Comparison of ENCODE assay signal across 17 cellular contexts in genomic region chr11:13475091-13475490, GRCh38. TPM values are rescaled to one million over a fixed set of nuclear protein-coding genes. Genes with fewer than 3 reads are reported as not detected.
A peak's percentile ranks its signal among the peaks of the same experiment; 100 is the strongest.
DNase-seq lines count a peak whose midpoint lies in the region; ATAC-seq and TF ChIP-seq lines count a peak whose summit lies in the region.
"Had no signal": no experiment of that assay in that cellular context is flagged by ENCODE, and none has a peak within 500 bp of the region (broad histone marks: within the 10 kb centered on the region; RNA-seq: fewer than 3 reads in every experiment).

No MANE protein-coding gene starts in this region.

- H3K4me1 ChIP-seq in tibial nerve, result no peaks in the 10 kb centered on the region
- H3K4me1 ChIP-seq: BLaER1 treated with 17β-estradiol and CSF1 and Interleukin-3, amounts not matched to agents 10 nM and 100 nM had no signal

- no peaks in the 10 kb centered on the region for H3K9me3 Mint-ChIP-seq in activated CD4-positive, alpha-beta T cell treated with anti-CD3 and anti-CD28 coated beads, Interleukin-2, amount 10 ng/mL, durations not matched to agents 24 days and 14 days
- H3K9me3 Mint-ChIP-seq: CD4-positive, alpha-beta T cell; CD8-positive, alpha-beta T cell had no signal

- H3K4me3 Mint-ChIP-seq in activated CD4-positive, alpha-beta T cell treated with anti-CD3 and anti-CD28 coated beads, Interleukin-2, amount 10 ng/mL, durations not matched to agents 24 days and 14 days, result no peak overlapping the region
- H3K4me3 Mint-ChIP-seq: B cell; CD4-positive, alpha-beta T cell; CD8-positive, alpha-beta T cell had no signal

- no peaks in the 10 kb centered on the region for H3K4me1 Mint-ChIP-seq in activated CD4-positive, alpha-beta T cell treated with anti-CD3 and anti-CD28 coated beads, Interleukin-2, amount 10 ng/mL, durations not matched to agents 24 days and 14 days
- H3K4me1 Mint-ChIP-seq: B cell had no signal

- TF ChIP-seq CTCF in tibial nerve (IDR thresholded peaks at IDR 0.05), result no peak

- H3K9me3 ChIP-seq in tibial nerve, result no peaks in the 10 kb centered on the region
- H3K9me3 ChIP-seq: A549 had no signal

- no peak for TF ChIP-seq POLR2A in tibial nerve (IDR thresholded peaks at IDR 0.05)

- H3K36me3 ChIP-seq in tibial nerve, result no peaks in the 10 kb centered on the region
- H3K36me3 ChIP-seq: BLaER1 treated with 17β-estradiol and CSF1 and Interleukin-3, amounts not matched to agents 10 nM and 100 nM had no signal

- H3K27ac ChIP-seq in tibial nerve, result no peak overlapping the region
- H3K27ac ChIP-seq: A549; BLaER1 treated with 17β-estradiol and CSF1 and Interleukin-3, amounts not matched to agents 10 nM and 100 nM; C4-2B had no signal

- H3K27me3 Mint-ChIP-seq in activated CD4-positive, alpha-beta T cell treated with anti-CD3 and anti-CD28 coated beads, Interleukin-2, amount 10 ng/mL, durations not matched to agents 24 days and 14 days, result peaks cover 22% of the 10 kb centered on the region

- WGBS in tibial nerve, 2 donors, result 78 to 81% methylated on average over 3 of the region's 3 CpGs

- intact Hi-C loops in activated CD4-positive, alpha-beta T cell treated with anti-CD3 and anti-CD28 coated beads, Interleukin-2, amount 10 ng/mL, durations not matched to agents 24 days and 14 days (cut with micrococcal nuclease), result no loop called here

- no peak overlapping the region for H3K27ac Mint-ChIP-seq in activated CD4-positive, alpha-beta T cell treated with anti-CD3 and anti-CD28 coated beads, Interleukin-2, amount 10 ng/mL, durations not matched to agents 24 days and 14 days
- H3K27ac Mint-ChIP-seq: B cell; CD4-positive, alpha-beta T cell; CD8-positive, alpha-beta T cell had no signal

- no peak overlapping the region for H3K4me3 ChIP-seq in tibial nerve
- H3K4me3 ChIP-seq: A549; BLaER1 treated with 17β-estradiol and CSF1 and Interleukin-3, amounts not matched to agents 10 nM and 100 nM had no signal

- no peak for ATAC-seq in HG03196 (IDR thresholded peaks at IDR 0.05; ENCODE audit: unreplicated experiment)
- ATAC-seq: A549; CD8-positive, alpha-beta T cell had no signal

- no peaks in the 10 kb centered on the region for H3K36me3 Mint-ChIP-seq in activated CD4-positive, alpha-beta T cell treated with anti-CD3 and anti-CD28 coated beads, Interleukin-2, amount 10 ng/mL, durations not matched to agents 24 days and 14 days (ENCODE audit: low read depth)
- H3K36me3 Mint-ChIP-seq: CD8-positive, alpha-beta T cell had no signal

- DNase-seq in activated CD4-positive, alpha-beta T cell treated with anti-CD3 and anti-CD28 coated beads, Interleukin-2, amount 10 ng/mL, durations not matched to agents 24 days and 14 days, result peak; percentile 33
- DNase-seq in activated CD4-positive, alpha-beta T cell treated with anti-CD3 and anti-CD28 coated beads, Interleukin-2, amount 50 U/mL, for 1 hour, result no peak
- peak; percentile 51 for DNase-seq in HT-29 (ENCODE audit: low spot score)
- no peak for DNase-seq in tibial nerve (ENCODE audit: low spot score in 2 of 2)
- DNase-seq: AML-193; Caco-2; Calu3; CD4-positive, alpha-beta T cell; CD8-positive, alpha-beta T cell; DMS79 treated with DMSO at 0.1 percent for 48 hours; GF-D8 had no signal

- TF ChIP-seq EP300 in tibial nerve (IDR thresholded peaks at IDR 0.05), result no peak

- no peaks in the 10 kb centered on the region for H3K27me3 ChIP-seq in tibial nerve
- H3K27me3 ChIP-seq: BLaER1 treated with 17β-estradiol and CSF1 and Interleukin-3, amounts not matched to agents 10 nM and 100 nM had no signal

RNA-seq across cellular contexts. Expression of gene BTBD10, which starts 12.1 kb away (rescaled TPM):
- 20.3 and 21.8 TPM in 2 replicates for total RNA-seq in activated CD4-positive, alpha-beta T cell treated with anti-CD3 and anti-CD28 coated beads, Interleukin-2, amount 10 ng/mL, durations not matched to agents 24 days and 14 days
- total RNA-seq in HT-29 (2014; rRNA removed; shearing (Covaris generic)), result 26.0 and 29.8 TPM in 2 replicates
- 10 to 100 TPM; 29.8 to 37.0 (median 33.7) TPM for total RNA-seq in tibial nerve

RNA-seq across cellular contexts. Expression of gene PTH, which starts 20.7 kb away (rescaled TPM):
- not detected in 2 replicates for total RNA-seq in activated CD4-positive, alpha-beta T cell treated with anti-CD3 and anti-CD28 coated beads, Interleukin-2, amount 10 ng/mL, durations not matched to agents 24 days and 14 days
- not detected in 2 replicates for total RNA-seq in HT-29 (2014; rRNA removed; shearing (Covaris generic))
- total RNA-seq in tibial nerve, result not detected
- total RNA-seq: A172; B cell; Caco-2; Calu3; CD4-positive, alpha-beta T cell; CD8-positive, alpha-beta T cell had no signal

Comparison
In these comparisons a context has a peak if more than half of its experiments do, and no peak if none do; other contexts are left out.
1. DNase-seq: peak in activated CD4-positive, alpha-beta T cell treated with anti-CD3 and anti-CD28 coated beads, Interleukin-2, amount 10 ng/mL, durations not matched to agents 24 days and 14 days (single experiment) and HT-29 (single experiment); none in activated CD4-positive, alpha-beta T cell treated with anti-CD3 and anti-CD28 coated beads, Interleukin-2, amount 50 U/mL, for 1 hour (single experiment) and tibial nerve (0 of 2).